ENCODE assay signal across 21 cellular contexts in the genomic region with DNA sequence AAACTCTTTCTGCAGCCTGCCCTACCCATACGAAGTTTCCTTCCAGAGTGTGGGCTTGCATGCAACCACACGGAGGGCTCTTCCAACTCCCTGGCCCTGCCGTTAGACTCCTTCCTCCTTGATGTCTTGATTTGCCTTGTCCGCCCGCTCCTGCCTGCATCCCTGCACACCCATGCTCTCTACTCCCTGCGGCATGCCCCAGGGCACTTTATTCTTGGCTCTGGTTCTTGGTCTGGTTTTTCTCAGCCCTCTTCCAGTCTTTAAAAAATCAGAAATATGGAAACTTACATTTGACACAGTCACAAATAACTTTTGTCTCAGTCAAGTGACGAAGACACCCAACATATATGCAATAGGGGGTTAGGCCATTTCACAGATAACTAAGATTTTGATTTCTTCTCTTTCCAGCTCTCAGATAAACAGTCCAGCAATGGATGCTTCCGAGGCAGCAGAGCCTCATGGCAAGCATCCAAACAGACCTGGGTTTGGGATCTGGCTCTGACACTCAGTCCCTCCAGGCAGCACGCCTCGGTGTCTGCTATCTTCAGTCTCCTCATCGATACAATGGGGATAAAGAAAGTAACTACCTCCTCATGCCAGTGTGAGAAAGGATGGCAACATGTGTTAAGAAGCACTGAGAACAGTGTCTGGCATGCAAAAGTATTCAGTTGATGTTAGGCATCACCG. TPM values are rescaled to one million over a fixed set of nuclear protein-coding genes. Genes with fewer than 3 reads are reported as not detected.
DNase-seq lines count a peak whose midpoint lies in the region; ATAC-seq, FAIRE-seq and TF ChIP-seq lines count a peak whose summit lies in the region.
"Had no signal": no experiment of that assay in that cellular context is flagged by ENCODE, and none has a peak within 500 bp of the region (broad histone marks: within the 10 kb centered on the region; RNA-seq: fewer than 3 reads in every experiment).

No MANE protein-coding gene starts in this region.

- H4K5ac ChIP-seq in H1 (ENCODE audit: insufficient read length, low read depth, low read length) = no peak overlapping the region

- H2AFZ ChIP-seq in H1 (ENCODE audit: low read length) = peak overlapping the region; percentile 63; the same call in 1 of the 2 replicates
- H2AFZ ChIP-seq in trophoblast cell (ENCODE audit: insufficient read depth, low read length, poor library complexity) = no peak overlapping the region

- no peaks in the 10 kb centered on the region for H3K36me3 ChIP-seq in BE2C
- no peaks in the 10 kb centered on the region for H3K36me3 ChIP-seq in H1 (ENCODE audit: control insufficient read depth in 2 of 4, insufficient read depth in 4 of 4, low read length in 3 of 4)
- no peaks in the 10 kb centered on the region for H3K36me3 ChIP-seq in trophoblast cell (ENCODE audit: control insufficient read depth in 1 of 2, insufficient read depth in 2 of 2, low read length in 2 of 2)
- no peaks in the 10 kb centered on the region for H3K36me3 ChIP-seq in body of pancreas (replicated peaks in 1 of 2; ENCODE audit: insufficient read depth in 1 of 2, low read depth in 2 of 2)
- H3K36me3 ChIP-seq: BLaER1 had no signal

- peaks cover 3% of the 10 kb centered on the region; the same call in 1 of the 2 replicates for H3K23me2 ChIP-seq in H1 (ENCODE audit: low read depth, low read length)

- H3K9me3 ChIP-seq in BE2C (no peaks in the 10 kb centered on the region), H1 (ENCODE audit: insufficient read depth in 2 of 2, low read depth in 1 of 2, low read length in 1 of 2) (no peaks in the 10 kb centered on the region), trophoblast cell (ENCODE audit: insufficient read depth, low read depth, low read length) (no peaks in the 10 kb centered on the region), body of pancreas (no peaks in the 10 kb centered on the region)
- H3K9me3 ChIP-seq: A549, BLaER1 had no signal

- WGBS in H1 (ENCODE audit: extremely low coverage in 1 of 2, insufficient coverage in 1 of 2, insufficient read length in 1 of 2, insufficient replicate concordance in 2 of 2, low coverage in 1 of 2, low lambda C conversion rate in 2 of 2, missing lambda C conversion rate in 1 of 2), 2 experiments = 85% methylated on average over 12 of the region's 12 CpGs; no CpG with 5 or more reads in 1 of the 2 experiments
- no CpG with 5 or more reads among the region's 12 CpGs for WGBS in trophoblast cell (ENCODE audit: extremely low coverage, insufficient coverage, insufficient read length)
- 64 to 65% methylated on average over 12 of the region's 12 CpGs for WGBS in body of pancreas, 2 donors

- no peak overlapping the region for H3K27ac ChIP-seq in H1 (ENCODE audit: low read depth, low read length)
- H3K27ac ChIP-seq in trophoblast cell (ENCODE audit: low read depth, low read length) = no peak overlapping the region
- no peak overlapping the region for H3K27ac ChIP-seq in body of pancreas
- H3K27ac ChIP-seq: A549, BLaER1, HL-60 had no signal

- no peak for TF ChIP-seq EP300 in H1 (IDR thresholded peaks at IDR 0.05; ENCODE audit: borderline replicate concordance in 1 of 2, low read depth in 2 of 2, low read length in 2 of 2)

- TF ChIP-seq RAD21 in H1 (IDR thresholded peaks at IDR 0.05 in 1 of 2, conservative IDR thresholded peaks at IDR 0.05 in 1 of 2; ENCODE audit: low read depth in 2 of 2, low read length in 2 of 2) = no peak

- no peak overlapping the region for H3K23ac ChIP-seq in H1 (ENCODE audit: insufficient read length)
- no peak overlapping the region for H3K23ac ChIP-seq in trophoblast cell (ENCODE audit: low read length)

- H3K14ac ChIP-seq in H1 (ENCODE audit: insufficient read length) (no peak overlapping the region), trophoblast cell (ENCODE audit: low read length) (no peak overlapping the region)

- no peak for FAIRE-seq in H1 (lab: Jason Lieb, UNC)
- FAIRE-seq: A549, H54, K562 had no signal

- no peak overlapping the region for H2BK5ac ChIP-seq in H1 (ENCODE audit: low read depth, low read length)
- no peak overlapping the region for H2BK5ac ChIP-seq in trophoblast cell (ENCODE audit: low read depth, low read length, poor library complexity)

- POLR2A ChIA-PET in H1 (lab: Charles Lee; ENCODE audit: partially characterized antibody) = no interaction called here

- DNase-seq in BE2C (peak; percentile 37), ELF-1 (ENCODE audit: low read depth, low spot score) (peak; percentile 30), H1 (ENCODE audit: low read depth in 1 of 2, low spot score in 2 of 2) (no peak), trophoblast cell (peak; percentile 30 to 79), body of pancreas (no peak)
- DNase-seq: AML-193; CD4-positive, alpha-beta memory T cell; DMS153; DMS79; GF-D8; HFFc6; IMR-90 had no signal

- H4K20me1 ChIP-seq in H1 (replicated peaks in 1 of 2; ENCODE audit: control insufficient read depth in 1 of 2, insufficient read depth in 2 of 2, low read length in 2 of 2) = no peaks in the 10 kb centered on the region
- H4K20me1 ChIP-seq: BLaER1 had no signal

- H3K79me2 ChIP-seq in H1 (ENCODE audit: control insufficient read depth in 1 of 2, insufficient read depth in 2 of 2, low read length in 2 of 2) = no peaks in the 10 kb centered on the region
- H3K79me2 ChIP-seq in trophoblast cell (ENCODE audit: control insufficient read depth, insufficient read depth, low read length, poor library complexity) = no peaks in the 10 kb centered on the region

- no peak overlapping the region for H4K12ac ChIP-seq in trophoblast cell (ENCODE audit: low read depth, low read length)

- intact Hi-C loops in body of pancreas (cut with DNase I) = no loop called here

- no peak overlapping the region for H2BK120ac ChIP-seq in H1 (replicated peaks; ENCODE audit: low read depth, low read length)
- H2BK120ac ChIP-seq in trophoblast cell (ENCODE audit: insufficient read depth, low read length, poor library complexity) = no peak overlapping the region

- ATAC-seq in GM18505 (IDR thresholded peaks at IDR 0.05; ENCODE audit: unreplicated experiment) = no peak
- ATAC-seq in body of pancreas = no peak
- ATAC-seq: A549, HCT116, K562 had no signal

- H2BK15ac ChIP-seq in H1 (ENCODE audit: low read length) = peak overlapping the region; percentile 54; the same call in 1 of the 2 replicates

- H3K18ac ChIP-seq in H1 (ENCODE audit: extremely low read depth, low read length) (no peak overlapping the region), trophoblast cell (ENCODE audit: low read length) (no peak overlapping the region)

- CTCF ChIA-PET in H1 (lab: Charles Lee; ENCODE audit: partially characterized antibody) = interaction anchor here (0.5 to 0.7 kb wide), 2 partner anchors 28 to 502 kb away, joined by 3 read pairs; no protein-coding TSS in a partner anchor

- no peak overlapping the region for H3K4ac ChIP-seq in H1 (replicated peaks; ENCODE audit: insufficient read length, low read depth, low read length)
- H3K4ac ChIP-seq in trophoblast cell (ENCODE audit: low read depth, low read length) = no peak overlapping the region

- H3K27me3 ChIP-seq in BE2C (no peaks in the 10 kb centered on the region; the same call in none of the 2 replicates), H1 (replicated peaks in 1 of 4; ENCODE audit: control insufficient read depth in 3 of 4, extremely low read depth in 1 of 4, insufficient read depth in 3 of 4, low read length in 3 of 4) (no peaks in the 10 kb centered on the region), trophoblast cell (ENCODE audit: insufficient read depth, low read length) (no peaks in the 10 kb centered on the region), body of pancreas (no peaks in the 10 kb centered on the region)
- H3K27me3 ChIP-seq: BLaER1 had no signal

- TF ChIP-seq POLR2A in H1 (IDR thresholded peaks at IDR 0.05; ENCODE audit: control extremely low read depth in 1 of 2, low read depth in 2 of 2, low read length in 2 of 2) = no peak
- TF ChIP-seq POLR2A in GM18505 (IDR thresholded peaks at IDR 0.05; ENCODE audit: borderline replicate concordance, extremely low read depth, insufficient read depth, insufficient read length) = no peak
- no peak for TF ChIP-seq POLR2A in body of pancreas (IDR thresholded peaks at IDR 0.05)

- H3K4me3 ChIP-seq in BE2C (ENCODE audit: low read depth, low read length) = no peak overlapping the region
- no peak overlapping the region for H3K4me3 ChIP-seq in H1 (ENCODE audit: extremely low read depth in 1 of 4, insufficient read depth in 2 of 4, low read depth in 3 of 4, low read length in 4 of 4)
- H3K4me3 ChIP-seq in trophoblast cell (ENCODE audit: low read depth, low read length) = no peak overlapping the region
- no peak overlapping the region for H3K4me3 ChIP-seq in body of pancreas
- H3K4me3 ChIP-seq: A549, BLaER1, K562 had no signal

- no peak overlapping the region; the same call in 1 of the 2 replicates for H2AK5ac ChIP-seq in H1 (ENCODE audit: low read depth, low read length)
- no peak overlapping the region for H2AK5ac ChIP-seq in trophoblast cell (ENCODE audit: low read length)

- no peak for TF ChIP-seq CTCF in BE2C (IDR thresholded peaks at IDR 0.05; ENCODE audit: low read depth, low read length)
- no peak for TF ChIP-seq CTCF in H1 (IDR thresholded peaks at IDR 0.05; ENCODE audit: control extremely low read depth in 1 of 3, insufficient read depth in 1 of 3, low read depth in 1 of 3, low read length in 3 of 3)
- no peak for TF ChIP-seq CTCF in body of pancreas (IDR thresholded peaks at IDR 0.05)

- H2BK12ac ChIP-seq in H1 (ENCODE audit: low read depth, low read length) (no peak overlapping the region), trophoblast cell (ENCODE audit: low read length) (no peak overlapping the region)

- H3K56ac ChIP-seq in H1 (replicated peaks; ENCODE audit: insufficient read length, low read depth, low read length) = no peak overlapping the region

- H4K91ac ChIP-seq in H1 (replicated peaks; ENCODE audit: insufficient read length, low read length) (peak overlapping the region; percentile 9), trophoblast cell (ENCODE audit: low read depth, low read length) (no peak overlapping the region)

- H2BK20ac ChIP-seq in H1 (ENCODE audit: low read length) = no peak overlapping the region

- H3K9ac ChIP-seq in H1 (replicated peaks in 1 of 4; ENCODE audit: extremely low read depth in 1 of 4, low read depth in 3 of 4, low read length in 3 of 4) (no peak overlapping the region), trophoblast cell (ENCODE audit: low read length) (no peak overlapping the region)
- H3K9ac ChIP-seq: BLaER1 had no signal

- no peak overlapping the region for H4K8ac ChIP-seq in H1 (ENCODE audit: extremely low read depth, insufficient read depth, low read length)
- H4K8ac ChIP-seq in trophoblast cell (ENCODE audit: low read depth, low read length) = no peak overlapping the region

- no peak overlapping the region for H3K4me2 ChIP-seq in H1 (ENCODE audit: insufficient read depth in 1 of 2, low read depth in 2 of 2, low read length in 2 of 2)
- H3K4me2 ChIP-seq in trophoblast cell (ENCODE audit: low read length) = no peak overlapping the region
- H3K4me2 ChIP-seq: A549 had no signal

- no peaks in the 10 kb centered on the region for H3K79me1 ChIP-seq in H1 (ENCODE audit: low read depth, low read length)
- H3K79me1 ChIP-seq in trophoblast cell (ENCODE audit: low read length) = no peaks in the 10 kb centered on the region

- no peaks in the 10 kb centered on the region for H3K4me1 ChIP-seq in BE2C
- H3K4me1 ChIP-seq in H1 (replicated peaks in 1 of 4; ENCODE audit: control insufficient read depth in 3 of 4, insufficient read depth in 4 of 4, low read length in 3 of 4) = peaks cover 0 to 5% (median 3%) of the 10 kb centered on the region in 4 experiments; a peak in 5 of 7 replicates
- peaks cover 3 to 4% of the 10 kb centered on the region in 2 experiments for H3K4me1 ChIP-seq in trophoblast cell (ENCODE audit: control insufficient read depth in 1 of 2, insufficient read depth in 2 of 2, low read length in 2 of 2)
- H3K4me1 ChIP-seq in body of pancreas = no peaks in the 10 kb centered on the region
- H3K4me1 ChIP-seq: A549 had no signal

RNA-seq across cellular contexts. Expression of a gene that starts 15.7 kb away (rescaled TPM):
- polyA plus RNA-seq in BE2C (2012; ENCODE audit: insufficient read depth, insufficient read length, low read depth) = not detected
- total RNA-seq in H1 (2021; fragmentation: NEBNext Ultra II Directional; extraction: Animal tissue kit (Norgen Biotek cat#: 25700)) = 2.1 and 2.3 TPM in 2 replicates
- polyA plus RNA-seq in H1 (2011; rRNA removed) = 3.1 and 7.3 TPM in 2 replicates
- polyA plus RNA-seq in H1 (2011; cell fraction: cytosol; rRNA removed) = 1.9 TPM
- 5.7 TPM for polyA plus RNA-seq in H1 (2011; cell fraction: nucleus; rRNA removed)
- 0.60 to 1.3 TPM (median 0.80 TPM) in 4 replicates for polyA plus RNA-seq in H1 (2012, experiment 1 of 2)
- 0.28 TPM for polyA plus RNA-seq in H1 (2012, experiment 2 of 2)
- 1.1 TPM for polyA plus RNA-seq in H1 (2013, experiment 1 of 2)
- polyA plus RNA-seq in H1 (2013, experiment 2 of 2) = 1.1 TPM
- 7.1 and 13.5 TPM in 2 replicates for polyA minus RNA-seq in H1 (2011; rRNA and poly(A)+ RNA removed)
- 5.0 TPM for polyA minus RNA-seq in H1 (2011; cell fraction: cytosol; rRNA and poly(A)+ RNA removed)
- polyA minus RNA-seq in H1 (2011; cell fraction: nucleus; rRNA and poly(A)+ RNA removed) = 15.1 TPM
- 0.01 and 0.03 TPM in 2 replicates for polyA plus RNA-seq in trophoblast cell (2013)
- total RNA-seq in body of pancreas = under 1 TPM in 1 of 2 donors, not detected in 1; under 0.01 TPM
- total RNA-seq: CD4-positive, alpha-beta memory T cell; Daoy; K562 had no signal
- polyA plus RNA-seq: A549; CD14-positive monocyte; CD4-positive, alpha-beta memory T cell; K562 had no signal

Comparison
In these comparisons a context has a peak if more than half of its experiments do, and no peak if none do; other contexts are left out.
1. DNase-seq: peak in BE2C (single experiment), ELF-1 (single experiment) and trophoblast cell (2 of 2); none in H1 (0 of 2) and body of pancreas (0 of 4).